7 cellular contexts compared by ENCODE assay signal in the genomic region with DNA sequence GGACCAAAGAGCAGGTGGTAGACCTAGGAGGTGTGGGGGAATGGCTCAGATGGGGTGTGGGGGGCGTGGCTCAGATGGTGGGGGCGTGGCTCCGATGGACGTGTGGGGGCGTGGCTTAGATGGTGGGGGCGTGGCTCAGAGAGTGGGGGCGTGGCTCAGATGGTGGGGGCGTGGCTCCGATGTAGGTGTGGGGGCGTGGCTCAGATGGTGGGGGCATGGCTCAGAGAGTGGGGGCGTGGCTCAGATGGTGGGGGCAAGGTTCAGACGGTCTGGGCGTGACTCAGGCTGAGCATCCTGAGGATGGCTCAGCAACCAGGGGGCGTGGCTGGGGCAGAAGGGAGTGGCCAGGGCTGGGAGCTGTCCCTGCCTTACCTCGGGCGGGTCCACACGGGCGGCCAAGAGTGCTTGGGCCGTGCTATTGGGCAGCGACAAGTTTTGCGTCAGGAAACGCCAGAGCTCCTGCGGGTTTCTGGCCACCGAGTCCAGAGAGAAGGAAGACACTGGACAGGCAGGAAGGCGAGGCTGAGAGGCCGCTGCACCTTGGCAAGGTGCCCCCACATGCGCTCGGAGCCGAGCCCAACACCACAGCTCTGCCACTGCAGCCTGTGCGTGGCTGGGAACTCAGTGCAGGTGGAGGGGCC. TPM values are rescaled to one million over a fixed set of nuclear protein-coding genes. Genes with fewer than 3 reads are reported as not detected.
DNase-seq lines count a peak whose midpoint lies in the region; ATAC-seq and TF ChIP-seq lines count a peak whose summit lies in the region.
"Had no signal": no experiment of that assay in that cellular context is flagged by ENCODE, and none has a peak within 500 bp of the region (broad histone marks: within the 10 kb centered on the region; RNA-seq: fewer than 3 reads in every experiment).

No MANE protein-coding gene starts in this region.

- H3K27me3 ChIP-seq in right lobe of liver = no peaks in the 10 kb centered on the region

- H3K4me3 ChIP-seq in right lobe of liver = no peak overlapping the region

- 9% methylated on average over 12 of the region's 30 CpGs for WGBS in right lobe of liver (ENCODE audit: insufficient coverage, low coverage, low lambda C conversion rate, missing lambda C conversion rate)

- DNase-seq in COLO829 (ENCODE audit: low spot score) = peak; percentile 91
- DNase-seq in NCI-H226 = peak; percentile 95
- DNase-seq in activated T-helper 9 cell treated with anti-CD3 and anti-CD28 coated beads, Interleukin-2, amount 50 U/mL, for 16 hours (ENCODE audit: low read depth) = peak; percentile 63
- DNase-seq in right lobe of liver = peak; percentile 94 to 97 (median 96)

- peaks cover 0 to 2% (median 0%) of the 10 kb centered on the region in 4 donors for H3K36me3 ChIP-seq in right lobe of liver

- H3K4me1 ChIP-seq in right lobe of liver = peaks cover 0 to 44% (median 20%) of the 10 kb centered on the region in 4 donors

- intact Hi-C loops in right lobe of liver (cut with DNase I) = no loop called here

- ATAC-seq in right lobe of liver (peak; percentile 81 to 87 (median 82)), HG03196 (IDR thresholded peaks at IDR 0.05; ENCODE audit: unreplicated experiment) (no peak), GM21526 (IDR thresholded peaks at IDR 0.05; ENCODE audit: low FRiP score, unreplicated experiment) (no peak)

- no peaks in the 10 kb centered on the region for H3K9me3 ChIP-seq in right lobe of liver

- no peak for TF ChIP-seq CTCF in right lobe of liver (IDR thresholded peaks at IDR 0.05)

- peak; percentile 58 for TF ChIP-seq POLR2A in right lobe of liver (IDR thresholded peaks at IDR 0.05)

- H3K27ac ChIP-seq in right lobe of liver = peak overlapping the region in 2 of 3 donors; percentile 67 to 78

RNA-seq across cellular contexts. Expression of gene ABCA2, which starts 5.9 kb away (rescaled TPM):
- total RNA-seq in right lobe of liver = 10 to 100 TPM; 23.7 to 49.2 (median 34.2) TPM

RNA-seq across cellular contexts. Expression of gene FUT7, which starts 9.8 kb away (rescaled TPM):
- total RNA-seq in right lobe of liver = under 1 TPM in 2 of 6 experiments, not detected in 4; 0.12 to 0.13 TPM
- total RNA-seq: skeletal muscle tissue had no signal

RNA-seq across cellular contexts. Expression of gene NPDC1, which starts 23.9 kb away (rescaled TPM):
- 10 to 100 TPM in 5 of 6 experiments, 1 to 10 TPM in 1; 9.3 to 14.9 (median 12.2) TPM for total RNA-seq in right lobe of liver

RNA-seq across cellular contexts. Expression of gene CLIC3, which starts 25.7 kb away (rescaled TPM):
- under 1 TPM in 2 of 6 experiments, not detected in 4; 0.37 to 0.51 TPM for total RNA-seq in right lobe of liver
- total RNA-seq: skeletal muscle tissue had no signal

RNA-seq across cellular contexts. Expression of gene PAXX, which starts 29.9 kb away (rescaled TPM):
- 10 to 100 TPM; 13.8 to 34.5 (median 23.3) TPM for total RNA-seq in right lobe of liver

Comparison
In these comparisons a context has a peak if more than half of its experiments do, and no peak if none do; other contexts are left out.
1. ATAC-seq: peak in right lobe of liver (4 of 4); none in HG03196 (single experiment) and GM21526 (single experiment).
2. Peak in every context shown above with its lines, with median percentiles within 50 percentile points of each other: DNase-seq.